Comparison of ENCODE assay signal across 9 cellular contexts in the genomic region with DNA sequence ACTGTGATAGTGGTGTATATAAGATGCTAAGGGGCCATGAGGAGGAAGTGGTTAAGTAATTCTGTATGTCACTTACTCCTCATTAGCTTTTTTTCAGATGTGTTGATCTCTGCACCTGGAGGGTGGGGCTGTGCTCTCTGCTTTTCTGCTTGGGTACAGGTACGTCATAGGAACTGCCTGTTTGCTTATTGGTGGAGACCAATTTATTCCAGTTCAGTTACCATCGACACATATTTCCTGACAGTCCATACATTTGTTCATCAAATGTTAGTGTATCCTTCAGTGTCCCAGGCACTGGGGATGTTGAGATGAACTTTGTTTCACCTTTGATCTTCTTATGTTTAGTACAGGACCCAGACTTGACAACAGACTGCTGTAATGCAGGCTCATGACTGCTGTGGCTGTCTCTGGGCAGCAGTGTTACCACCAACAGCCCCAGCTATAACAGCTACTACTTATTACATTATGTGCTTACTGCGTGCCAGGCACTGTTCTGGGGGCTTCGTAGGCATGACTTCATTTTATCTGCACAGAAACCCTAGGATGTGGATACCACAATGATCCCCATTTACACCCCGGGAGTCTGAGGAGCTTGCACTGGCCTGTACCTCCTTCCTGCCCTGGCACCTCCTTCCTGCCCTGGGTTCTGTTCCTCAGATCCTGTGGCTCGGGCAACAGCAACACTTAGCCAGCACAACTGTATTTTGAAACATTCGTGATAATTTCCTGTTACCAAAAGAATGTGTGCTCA.
A peak's percentile ranks its signal among the peaks of the same experiment; 100 is the strongest.
DNase-seq lines count a peak whose midpoint lies in the region; ATAC-seq and TF ChIP-seq lines count a peak whose summit lies in the region.
"Had no signal": no experiment of that assay in that cellular context is flagged by ENCODE, and none has a peak within 500 bp of the region (broad histone marks: within the 10 kb centered on the region; RNA-seq: fewer than 3 reads in every experiment).

No MANE protein-coding gene starts in this region.

- peaks cover 0 to 1% (median 0%) of the 10 kb centered on the region in 3 donors for H3K27me3 Mint-ChIP-seq in immature natural killer cell (ENCODE audit: low read depth in 3 of 3)

- TF ChIP-seq CTCF in adrenal gland (IDR thresholded peaks at IDR 0.05) (no peak), brain microvascular endothelial cell (IDR thresholded peaks at IDR 0.05; ENCODE audit: low read depth, low read length, missing control alignments) (no peak)

- TF ChIP-seq POLR2A in adrenal gland (IDR thresholded peaks at IDR 0.05) = no peak

- intact Hi-C loops in adrenal gland (cut with DNase I) = no loop called here

- peak overlapping the region in 4 of 5 donors; percentile 22 to 44 (median 26) for H3K4me3 Mint-ChIP-seq in immature natural killer cell

- 60 to 71% (median 66%) methylated on average over 7 of the region's 7 CpGs for WGBS in adrenal gland, 4 donors

- H3K9me3 Mint-ChIP-seq in immature natural killer cell = peaks cover 0 to 3% (median 0%) of the 10 kb centered on the region in 6 donors

- peak; percentile 3 for DNase-seq in EH (ENCODE audit: low read depth)
- peak; percentile 17 to 31 for DNase-seq in activated CD4-positive, alpha-beta T cell treated with anti-CD3 and anti-CD28 coated beads, Interleukin-2, amount 50 U/mL, for 4 hours
- peak; percentile 12 to 38 (median 14) for DNase-seq in immature natural killer cell
- DNase-seq in caudate nucleus (lab: John Stamatoyannopoulos, UW) = no peak
- no peak for DNase-seq in NCI-H226
- no peak for DNase-seq in adrenal gland
- DNase-seq in brain microvascular endothelial cell = no peak

- H3K9me3 ChIP-seq in adrenal gland (replicated peaks in 1 of 3) = no peaks in the 10 kb centered on the region

- H3K4me3 ChIP-seq in adrenal gland (no peak overlapping the region), brain microvascular endothelial cell (ENCODE audit: low read depth, low read length) (no peak overlapping the region)
- H3K4me3 ChIP-seq: lung had no signal

- H3K27ac ChIP-seq in caudate nucleus (ENCODE audit: low read depth, low read length) = no peak overlapping the region
- no peak overlapping the region for H3K27ac ChIP-seq in adrenal gland
- no peak overlapping the region for H3K27ac ChIP-seq in brain microvascular endothelial cell

- in situ Hi-C loops in brain microvascular endothelial cell (cut with HindIII; ENCODE audit: low pct_ligation_motif_present, low sequenced_read_pairs) = no loop called here

- H3K27ac Mint-ChIP-seq in immature natural killer cell = peak overlapping the region; percentile 15 to 91 (median 89)

- peaks cover 10 to 13% (median 12%) of the 10 kb centered on the region in 3 donors for H3K36me3 Mint-ChIP-seq in immature natural killer cell

- H3K4me1 ChIP-seq in adrenal gland (replicated peaks in 1 of 2) = no peaks in the 10 kb centered on the region

- H3K36me3 ChIP-seq in adrenal gland (replicated peaks in 1 of 2) = no peaks in the 10 kb centered on the region
- H3K36me3 ChIP-seq in brain microvascular endothelial cell (replicated peaks) = no peaks in the 10 kb centered on the region

- ATAC-seq in HG03342 (IDR thresholded peaks at IDR 0.05; ENCODE audit: unreplicated experiment) = peak; percentile 67

- H3K27me3 ChIP-seq in adrenal gland (no peaks in the 10 kb centered on the region), brain microvascular endothelial cell (replicated peaks) (no peaks in the 10 kb centered on the region)

- H3K4me1 Mint-ChIP-seq in immature natural killer cell = peaks cover 29 to 34% of the 10 kb centered on the region in 2 donors

Comparison
In these comparisons a context has a peak if more than half of its experiments do, and no peak if none do; other contexts are left out.
1. DNase-seq: peak in EH (single experiment), activated CD4-positive, alpha-beta T cell treated with anti-CD3 and anti-CD28 coated beads, Interleukin-2, amount 50 U/mL, for 4 hours (2 of 2) and immature natural killer cell (3 of 3); none in caudate nucleus (0 of 61), NCI-H226 (single experiment), adrenal gland (0 of 7) and brain microvascular endothelial cell (single experiment).